ENCODE assay signal across 9 cellular contexts in the genomic region with DNA sequence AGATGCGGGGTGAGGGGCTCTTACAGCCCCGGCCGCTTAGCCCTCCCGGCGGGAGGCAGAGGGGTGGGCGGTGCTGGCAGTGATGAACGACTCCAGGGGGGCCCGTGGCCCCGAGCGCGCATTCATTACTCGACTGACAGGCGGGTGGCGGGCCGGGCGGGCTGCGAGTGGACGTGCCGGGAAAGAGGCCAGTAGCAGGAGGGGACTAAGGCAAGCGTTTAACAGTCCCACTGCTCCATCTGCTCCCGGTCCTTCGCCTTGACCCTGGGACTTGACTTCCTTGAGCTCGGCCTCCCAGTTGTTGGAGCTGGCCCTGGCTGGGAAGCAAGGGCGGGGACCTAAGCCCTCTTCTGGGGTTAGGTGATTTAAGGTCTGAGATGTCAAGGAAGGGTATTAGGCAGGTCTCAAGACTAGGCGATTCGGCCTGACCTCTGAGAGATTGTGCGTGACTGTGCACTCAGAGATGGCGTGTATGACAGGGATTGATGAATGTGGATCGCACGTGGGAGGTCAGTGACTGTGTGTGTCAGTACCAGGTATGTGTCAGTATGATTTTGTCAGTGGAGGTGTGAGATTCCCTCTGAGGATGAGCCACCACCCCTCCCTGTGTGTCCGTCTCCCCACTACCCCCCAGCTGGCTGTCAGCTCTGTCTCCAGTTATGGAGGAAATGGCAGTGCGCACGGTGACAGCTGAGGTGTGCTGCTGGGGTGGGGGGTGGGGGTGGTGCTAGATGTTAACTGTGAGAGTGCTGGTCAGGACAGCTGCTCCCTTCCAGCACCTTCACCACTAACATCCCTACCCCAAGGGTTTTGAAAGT. TPM values are rescaled to one million over a fixed set of nuclear protein-coding genes. Genes with fewer than 3 reads are reported as not detected.
DNase-seq lines count a peak whose midpoint lies in the region; ATAC-seq and TF ChIP-seq lines count a peak whose summit lies in the region.
"Had no signal": no experiment of that assay in that cellular context is flagged by ENCODE, and none has a peak within 500 bp of the region (broad histone marks: within the 10 kb centered on the region; RNA-seq: fewer than 3 reads in every experiment).

No MANE protein-coding gene starts in this region.

- peak overlapping the region; percentile 29 to 37 for H3K9ac ChIP-seq in stomach smooth muscle (ENCODE audit: low read length in 2 of 2)

- DNase-seq in A673 (ENCODE audit: low spot score) = no peak
- DNase-seq in H7 = peak; percentile 60
- peak; percentile 63 for DNase-seq in activated naive CD4-positive, alpha-beta T cell treated with anti-CD3 and anti-CD28 coated beads, Interleukin-2, amount 50 U/mL, for 16 hours
- peak; percentile 65 for DNase-seq in kidney tubule cell (ENCODE audit: low spot score)
- no peak for DNase-seq in HuH-7 (ENCODE audit: low spot score)
- no peak for DNase-seq in NCI-H510A treated with DMSO at 0.1 percent for 48 hours (lab: John Stamatoyannopoulos, UW)

- H3K4me1 ChIP-seq in A673 (ENCODE audit: insufficient read depth, low read length, poor library complexity, severe bottlenecking) = peaks cover 40% of the 10 kb centered on the region
- peaks cover 55% of the 10 kb centered on the region for H3K4me1 ChIP-seq in stomach smooth muscle (ENCODE audit: control insufficient read depth, insufficient read depth, low read length)

- H3K4me3 ChIP-seq in A673 (ENCODE audit: low read depth, low read length, poor library complexity, severe bottlenecking) = peak overlapping the region; percentile 44
- H3K4me3 ChIP-seq in H7 (ENCODE audit: insufficient read depth, low read depth, low read length) = peak overlapping the region; percentile 60
- H3K4me3 ChIP-seq in stomach smooth muscle (ENCODE audit: low read length in 2 of 2) = peak overlapping the region; percentile 51 to 72

- CTCF ChIA-PET in A673 (lab: Charles Lee) = interaction anchor here (1.2 to 1.8 kb wide), 2 partner anchors 17 to 54 kb away, joined by 3 to 15 read pairs; no protein-coding TSS in a partner anchor

- H3K27ac ChIP-seq in A673 (ENCODE audit: low read depth, low read length, poor library complexity, severe bottlenecking) (no peak overlapping the region), stomach smooth muscle (ENCODE audit: low read length) (no peak overlapping the region)

- BruUV-seq in A673 (replicated peaks; lab: Mats Ljungman, UMichigan) = no TSS peak

- H3K36me3 ChIP-seq in A673 (ENCODE audit: insufficient read depth, low read length, poor library complexity, severe bottlenecking) = no peaks in the 10 kb centered on the region
- H3K36me3 ChIP-seq in H7 (replicated peaks; ENCODE audit: control insufficient read depth, insufficient read depth, low read length) = no peaks in the 10 kb centered on the region
- H3K36me3 ChIP-seq in stomach smooth muscle (ENCODE audit: control insufficient read depth in 2 of 2, insufficient read depth in 2 of 2, low read length in 2 of 2) = no peaks in the 10 kb centered on the region

- H3K27me3 ChIP-seq in A673 (replicated peaks; ENCODE audit: insufficient read depth, low read depth, low read length, poor library complexity) (peaks cover 14% of the 10 kb centered on the region), H7 (ENCODE audit: control insufficient read depth, insufficient read depth, low read length) (peaks cover 97% of the 10 kb centered on the region), stomach smooth muscle (ENCODE audit: control insufficient read depth in 1 of 2, insufficient read depth in 2 of 2, low read length in 2 of 2) (peaks cover 40 to 81% of the 10 kb centered on the region in 2 donors)

- intact Hi-C loops in A673 (cut with micrococcal nuclease; ENCODE audit: unreplicated experiment) = no loop called here

- no peak for TF ChIP-seq CTCF in A673 (conservative IDR thresholded peaks at IDR 0.05; ENCODE audit: low read depth, low read length)

- no peaks in the 10 kb centered on the region for H3K9me3 ChIP-seq in A673 (ENCODE audit: low read depth, low read length, poor library complexity, severe bottlenecking)
- no peaks in the 10 kb centered on the region for H3K9me3 ChIP-seq in stomach smooth muscle (ENCODE audit: control insufficient read depth in 2 of 2, low read length in 2 of 2)

- no peak for ATAC-seq in GM19455 (IDR thresholded peaks at IDR 0.05; ENCODE audit: unreplicated experiment)

- POLR2A ChIA-PET in A673 (lab: Charles Lee; ENCODE audit: low non-redundant PET) = no interaction called here

RNA-seq across cellular contexts. Expression of a gene that starts 3.6 kb away (rescaled TPM):
- total RNA-seq in A673 (2021) = 1.9 and 3.0 TPM in 2 replicates
- total RNA-seq in H7 (2014; rRNA removed; shearing (Covaris generic)) = 0.15 and 0.35 TPM in 2 replicates

RNA-seq across cellular contexts. Expression of a gene that starts 6.1 kb away (rescaled TPM):
- total RNA-seq in A673 (2021) = 0.41 and 1.0 TPM in 2 replicates
- 1.1 and 3.3 TPM in 2 replicates for total RNA-seq in H7 (2014; rRNA removed; shearing (Covaris generic))
- total RNA-seq: aorta had no signal

RNA-seq across cellular contexts. Expression of a gene that starts 20.1 kb away (rescaled TPM):
- 121 and 124 TPM in 2 replicates for total RNA-seq in A673 (2021)
- total RNA-seq in H7 (2014; rRNA removed; shearing (Covaris generic)) = 46.1 and 48.0 TPM in 2 replicates

RNA-seq across cellular contexts. Expression of a gene that starts 24.1 kb away (rescaled TPM):
- total RNA-seq in A673 (2021) = 80.5 and 82.8 TPM in 2 replicates
- total RNA-seq in H7 (2014; rRNA removed; shearing (Covaris generic)) = 30.2 and 31.9 TPM in 2 replicates

RNA-seq across cellular contexts. Expression of a gene that starts 48.2 kb away (rescaled TPM):
- not detected in 2 replicates for total RNA-seq in A673 (2021)
- total RNA-seq in H7 (2014; rRNA removed; shearing (Covaris generic)) = 2.5 and 5.1 TPM in 2 replicates

Comparison
In these comparisons a context has a peak if more than half of its experiments do, and no peak if none do; other contexts are left out.
1. DNase-seq: peak in H7 (single experiment), activated naive CD4-positive, alpha-beta T cell treated with anti-CD3 and anti-CD28 coated beads, Interleukin-2, amount 50 U/mL, for 16 hours (single experiment) and kidney tubule cell (single experiment); none in A673 (single experiment), HuH-7 (single experiment) and NCI-H510A treated with DMSO at 0.1 percent for 48 hours (single experiment).
2. Peak in every context shown above with its lines, with median percentiles within 50 percentile points of each other: H3K4me3 ChIP-seq.